Comparison of ENCODE assay signal across 8 cellular contexts in the genomic region with DNA sequence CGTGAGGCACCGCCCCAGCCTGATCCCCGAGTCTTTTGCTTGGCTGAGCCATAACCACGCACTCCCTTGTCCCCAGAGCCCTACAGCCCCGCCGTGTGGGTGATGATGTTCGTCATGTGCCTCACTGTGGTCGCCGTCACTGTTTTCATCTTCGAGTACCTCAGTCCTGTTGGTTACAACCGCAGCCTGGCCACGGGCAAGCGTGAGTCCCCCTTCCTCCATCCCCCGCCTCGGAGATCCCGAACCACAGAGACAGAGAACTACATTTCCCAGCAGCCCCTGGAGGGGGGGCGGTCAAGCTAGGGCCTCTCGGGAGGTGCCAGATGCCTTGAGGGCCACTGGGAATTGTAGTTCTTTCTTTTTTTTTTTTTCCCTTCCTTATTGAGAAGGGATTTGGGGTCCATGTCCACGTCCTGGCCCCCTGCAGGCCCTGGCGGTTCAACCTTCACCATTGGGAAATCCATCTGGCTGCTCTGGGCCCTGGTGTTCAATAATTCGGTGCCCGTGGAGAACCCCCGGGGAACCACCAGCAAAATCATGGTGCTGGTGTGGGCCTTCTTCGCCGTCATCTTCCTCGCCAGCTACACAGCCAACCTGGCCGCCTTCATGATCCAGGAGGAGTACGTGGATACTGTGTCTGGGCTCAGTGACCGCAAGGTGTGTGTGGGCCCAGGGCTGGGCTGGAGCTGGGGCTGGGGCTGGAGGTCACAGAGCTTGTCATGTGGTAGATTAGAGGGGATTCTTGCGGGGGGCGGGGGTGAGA. TPM values are rescaled to one million over a fixed set of nuclear protein-coding genes. Genes with fewer than 3 reads are reported as not detected.
A peak's percentile ranks its signal among the peaks of the same experiment; 100 is the strongest.
DNase-seq lines count a peak whose midpoint lies in the region; ATAC-seq and TF ChIP-seq lines count a peak whose summit lies in the region.

No MANE protein-coding gene starts in this region.

- peaks cover 20% of the 10 kb centered on the region for H3K4me1 Mint-ChIP-seq in T-helper 17 cell
- H3K4me1 Mint-ChIP-seq in activated naive CD8-positive, alpha-beta T cell treated with anti-CD3 and anti-CD28 coated beads, Interleukin-2, amount 50 U/mL, for 24 hours: peaks cover 30% of the 10 kb centered on the region
- H3K4me1 Mint-ChIP-seq in memory B cell: peaks cover 13% of the 10 kb centered on the region

- DNase-seq in GM03348 (ENCODE audit: low spot score): peak; percentile 58
- DNase-seq in T-helper 17 cell: peak; percentile 46 to 56 (median 54)
- DNase-seq in activated naive CD8-positive, alpha-beta T cell treated with anti-CD3 and anti-CD28 coated beads, Interleukin-2, amount 50 U/mL, for 24 hours: peak; percentile 81
- DNase-seq in memory B cell (ENCODE audit: low spot score in 2 of 2): peak; percentile 59 to 64
- DNase-seq in stimulated activated naive CD4-positive, alpha-beta T cell treated with Interleukin-2 at 50 U/mL for 16 hours (lab: John Stamatoyannopoulos, UW): peak; percentile 70
- DNase-seq in omental fat pad (ENCODE audit: low spot score): no peak

- H3K27me3 Mint-ChIP-seq in T-helper 17 cell (no peaks in the 10 kb centered on the region), memory B cell (peaks cover 13% of the 10 kb centered on the region)
- peaks cover 32% of the 10 kb centered on the region for H3K27me3 Mint-ChIP-seq in activated naive CD8-positive, alpha-beta T cell treated with anti-CD3 and anti-CD28 coated beads, Interleukin-2, amount 50 U/mL, for 24 hours

- H3K4me3 Mint-ChIP-seq in T-helper 17 cell: peak overlapping the region; percentile 82
- peak overlapping the region; percentile 53 for H3K4me3 Mint-ChIP-seq in activated naive CD8-positive, alpha-beta T cell treated with anti-CD3 and anti-CD28 coated beads, Interleukin-2, amount 50 U/mL, for 24 hours
- peak overlapping the region; percentile 85 for H3K4me3 Mint-ChIP-seq in memory B cell

- H3K27ac Mint-ChIP-seq in T-helper 17 cell (peak overlapping the region; percentile 69), memory B cell (peak overlapping the region; percentile 9)
- peak overlapping the region; percentile 88 for H3K27ac Mint-ChIP-seq in activated naive CD8-positive, alpha-beta T cell treated with anti-CD3 and anti-CD28 coated beads, Interleukin-2, amount 50 U/mL, for 24 hours

- H3K9me3 ChIP-seq in T-helper 17 cell (ENCODE audit: control insufficient read depth, low read length, poor library complexity, severe bottlenecking): no peaks in the 10 kb centered on the region

- peaks cover 4% of the 10 kb centered on the region for H3K36me3 Mint-ChIP-seq in T-helper 17 cell (ENCODE audit: low read depth)
- H3K36me3 Mint-ChIP-seq in activated naive CD8-positive, alpha-beta T cell treated with anti-CD3 and anti-CD28 coated beads, Interleukin-2, amount 50 U/mL, for 24 hours (ENCODE audit: low read depth): no peaks in the 10 kb centered on the region
- no peaks in the 10 kb centered on the region for H3K36me3 Mint-ChIP-seq in memory B cell

- ATAC-seq in HG02798 (IDR thresholded peaks at IDR 0.05; ENCODE audit: poor library complexity, unreplicated experiment) (peak; percentile 80), T-helper 17 cell (peak; percentile 81), memory B cell (ENCODE audit: low read depth) (peak; percentile 86), omental fat pad (ENCODE audit: low FRiP score) (no peak), GM21447 (IDR thresholded peaks at IDR 0.05; ENCODE audit: unreplicated experiment) (no peak)
- peak; percentile 87 for ATAC-seq in activated naive CD8-positive, alpha-beta T cell treated with anti-CD3 and anti-CD28 coated beads, Interleukin-2, amount 50 U/mL, for 24 hours

- no peaks in the 10 kb centered on the region for H3K9me3 Mint-ChIP-seq in activated naive CD8-positive, alpha-beta T cell treated with anti-CD3 and anti-CD28 coated beads, Interleukin-2, amount 50 U/mL, for 24 hours
- H3K9me3 Mint-ChIP-seq in memory B cell: no peaks in the 10 kb centered on the region

- TF ChIP-seq CTCF in omental fat pad (IDR thresholded peaks at IDR 0.05): no peak

RNA-seq across cellular contexts. Expression of a gene that starts 25.9 kb away (rescaled TPM):
- total RNA-seq in T-helper 17 cell: under 1 TPM; 0.08 to 0.17 TPM
- under 1 TPM; 0.12 to 0.63 (median 0.33) TPM for total RNA-seq in omental fat pad

RNA-seq across cellular contexts. Expression of a gene that starts 26.4 kb away (rescaled TPM):
- total RNA-seq in T-helper 17 cell (10 to 100 TPM; 32.5 TPM), omental fat pad (10 to 100 TPM; 19.5 to 90.5 (median 31.5) TPM)

RNA-seq across cellular contexts. Expression of a gene that starts 28.0 kb away (rescaled TPM):
- total RNA-seq in T-helper 17 cell (10 to 100 TPM; 34.0 to 41.3 TPM), omental fat pad (100 to 1,000 TPM in 1 of 4 donors, 10 to 100 TPM in 3; 72.2 to 102 (median 75.3) TPM)

RNA-seq across cellular contexts. Expression of a gene that starts 36.0 kb away (rescaled TPM):
- total RNA-seq in T-helper 17 cell (1 to 10 TPM; 1.7 to 2.5 TPM), omental fat pad (1 to 10 TPM in 2 of 4 donors, under 1 TPM in 2; 0.56 to 2.2 (median 1.1) TPM)

RNA-seq across cellular contexts. Expression of a gene that starts 49.8 kb away (rescaled TPM):
- total RNA-seq in T-helper 17 cell: 10 to 100 TPM; 42.3 to 53.4 TPM
- 10 to 100 TPM; 19.2 to 49.7 (median 26.8) TPM for total RNA-seq in omental fat pad

Comparison
In these comparisons a context has a peak if more than half of its experiments do, and no peak if none do; other contexts are left out.
1. ATAC-seq: peak in HG02798 (single experiment), T-helper 17 cell (single experiment), activated naive CD8-positive, alpha-beta T cell treated with anti-CD3 and anti-CD28 coated beads, Interleukin-2, amount 50 U/mL, for 24 hours (single experiment) and memory B cell (single experiment); none in omental fat pad (single experiment) and GM21447 (single experiment).
2. H3K27ac Mint-ChIP-seq: peak in every context shown above with its lines; median percentile 88 in activated naive CD8-positive, alpha-beta T cell treated with anti-CD3 and anti-CD28 coated beads, Interleukin-2, amount 50 U/mL, for 24 hours; 69 in T-helper 17 cell; 9 in memory B cell.
3. Peak in every context shown above with its lines, with median percentiles within 50 percentile points of each other: H3K4me3 Mint-ChIP-seq.